1 cellular context compared by ENCODE assay signal in the genomic region with DNA sequence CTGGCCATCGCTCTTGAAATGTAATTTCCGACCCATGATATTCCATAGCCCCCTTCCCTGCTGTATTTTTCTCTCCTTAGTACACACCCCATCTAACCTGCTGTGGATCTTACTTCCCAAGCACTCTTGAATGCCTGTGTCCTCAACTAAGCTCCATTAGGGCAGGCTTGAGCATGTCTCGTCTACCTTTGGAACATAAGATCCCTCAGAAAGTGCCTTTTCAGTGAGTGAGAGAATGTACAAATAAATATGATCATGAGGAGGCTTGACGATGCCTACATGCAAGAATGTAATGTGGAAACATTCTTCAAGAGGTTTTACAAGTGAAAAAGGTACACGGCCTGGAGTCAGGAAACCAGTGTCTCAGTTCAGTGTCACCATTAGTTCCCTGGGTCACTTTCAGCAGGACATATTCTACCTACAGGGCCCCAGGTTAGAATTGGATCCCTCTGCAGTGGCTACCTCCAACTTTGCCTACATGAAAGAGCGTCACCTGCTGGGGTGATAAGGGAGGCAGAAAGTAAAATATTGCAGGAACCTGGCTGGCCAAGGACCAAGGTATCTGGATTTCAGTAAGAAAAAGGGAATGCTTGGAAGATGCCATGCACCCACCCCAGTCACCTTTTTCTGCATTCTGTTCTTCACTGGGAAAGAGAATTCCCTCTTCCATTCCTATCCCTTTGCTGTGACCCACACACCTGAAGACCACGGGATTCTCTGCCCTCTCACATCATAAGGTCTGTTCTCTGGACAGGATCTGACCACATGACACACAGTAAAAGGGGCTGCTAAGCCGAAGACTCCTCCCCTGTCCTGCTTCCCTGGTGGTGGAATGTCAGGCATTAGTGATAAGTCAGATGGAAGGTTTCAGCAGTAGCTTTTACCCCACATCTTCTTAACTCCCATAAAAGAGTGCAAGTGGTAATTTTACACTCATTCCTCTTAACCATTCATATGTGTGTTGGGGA.
TF ChIP-seq lines count a peak whose summit lies in the region.

No MANE protein-coding gene starts in this region.

TF ChIP-seq in Ishikawa, 13 proteins besides CTCF, POLR2A, EP300 and RAD21 (continued from another document):
- TF ChIP-seq, protein P1, sequence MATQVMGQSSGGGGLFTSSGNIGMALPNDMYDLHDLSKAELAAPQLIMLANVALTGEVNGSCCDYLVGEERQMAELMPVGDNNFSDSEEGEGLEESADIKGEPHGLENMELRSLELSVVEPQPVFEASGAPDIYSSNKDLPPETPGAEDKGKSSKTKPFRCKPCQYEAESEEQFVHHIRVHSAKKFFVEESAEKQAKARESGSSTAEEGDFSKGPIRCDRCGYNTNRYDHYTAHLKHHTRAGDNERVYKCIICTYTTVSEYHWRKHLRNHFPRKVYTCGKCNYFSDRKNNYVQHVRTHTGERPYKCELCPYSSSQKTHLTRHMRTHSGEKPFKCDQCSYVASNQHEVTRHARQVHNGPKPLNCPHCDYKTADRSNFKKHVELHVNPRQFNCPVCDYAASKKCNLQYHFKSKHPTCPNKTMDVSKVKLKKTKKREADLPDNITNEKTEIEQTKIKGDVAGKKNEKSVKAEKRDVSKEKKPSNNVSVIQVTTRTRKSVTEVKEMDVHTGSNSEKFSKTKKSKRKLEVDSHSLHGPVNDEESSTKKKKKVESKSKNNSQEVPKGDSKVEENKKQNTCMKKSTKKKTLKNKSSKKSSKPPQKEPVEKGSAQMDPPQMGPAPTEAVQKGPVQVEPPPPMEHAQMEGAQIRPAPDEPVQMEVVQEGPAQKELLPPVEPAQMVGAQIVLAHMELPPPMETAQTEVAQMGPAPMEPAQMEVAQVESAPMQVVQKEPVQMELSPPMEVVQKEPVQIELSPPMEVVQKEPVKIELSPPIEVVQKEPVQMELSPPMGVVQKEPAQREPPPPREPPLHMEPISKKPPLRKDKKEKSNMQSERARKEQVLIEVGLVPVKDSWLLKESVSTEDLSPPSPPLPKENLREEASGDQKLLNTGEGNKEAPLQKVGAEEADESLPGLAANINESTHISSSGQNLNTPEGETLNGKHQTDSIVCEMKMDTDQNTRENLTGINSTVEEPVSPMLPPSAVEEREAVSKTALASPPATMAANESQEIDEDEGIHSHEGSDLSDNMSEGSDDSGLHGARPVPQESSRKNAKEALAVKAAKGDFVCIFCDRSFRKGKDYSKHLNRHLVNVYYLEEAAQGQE (IDR thresholded peaks at IDR 0.05; ENCODE audit: low read depth), result no peak
- no peak for TF ChIP-seq ZBTB7A (IDR thresholded peaks at IDR 0.05; ENCODE audit: low read depth)
- TF ChIP-seq TEAD4 (IDR thresholded peaks at IDR 0.05), result no peak
TF ChIP-seq in Ishikawa: peak in this region for 0.
